Comparison of ENCODE assay signal across 1 cellular context in the genomic region with DNA sequence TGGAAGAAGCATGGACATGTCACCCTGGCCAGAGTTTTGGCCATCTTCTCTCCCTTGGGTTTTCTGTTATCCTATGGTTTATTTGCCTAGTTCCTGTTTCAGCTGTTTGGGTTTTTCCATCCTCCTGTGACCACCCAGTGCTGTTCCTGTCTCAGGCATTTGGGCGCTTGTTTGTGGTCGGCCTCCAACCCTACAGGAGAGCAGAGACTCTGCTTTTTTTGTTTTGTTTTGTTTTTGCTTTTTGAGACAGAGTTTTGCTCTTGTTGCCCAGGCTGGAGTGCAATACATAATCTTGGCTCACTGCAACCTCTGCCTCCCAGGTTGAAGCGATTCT.
TF ChIP-seq lines count a peak whose summit lies in the region.

No MANE protein-coding gene starts in this region.

TF ChIP-seq in HepG2, 621 proteins besides CTCF, POLR2A, EP300 and RAD21 (continued from another document):
- no peak for TF ChIP-seq RNF219 (CRISPR knock-in tag; IDR thresholded peaks at IDR 0.05)
- TF ChIP-seq PHF8 (CRISPR knock-in tag; IDR thresholded peaks at IDR 0.05): no peak
- TF ChIP-seq, protein P1, sequence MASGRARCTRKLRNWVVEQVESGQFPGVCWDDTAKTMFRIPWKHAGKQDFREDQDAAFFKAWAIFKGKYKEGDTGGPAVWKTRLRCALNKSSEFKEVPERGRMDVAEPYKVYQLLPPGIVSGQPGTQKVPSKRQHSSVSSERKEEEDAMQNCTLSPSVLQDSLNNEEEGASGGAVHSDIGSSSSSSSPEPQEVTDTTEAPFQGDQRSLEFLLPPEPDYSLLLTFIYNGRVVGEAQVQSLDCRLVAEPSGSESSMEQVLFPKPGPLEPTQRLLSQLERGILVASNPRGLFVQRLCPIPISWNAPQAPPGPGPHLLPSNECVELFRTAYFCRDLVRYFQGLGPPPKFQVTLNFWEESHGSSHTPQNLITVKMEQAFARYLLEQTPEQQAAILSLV (CRISPR knock-in tag; IDR thresholded peaks at IDR 0.05; ENCODE audit: borderline replicate concordance): no peak
- TF ChIP-seq CBFB (CRISPR knock-in tag; IDR thresholded peaks at IDR 0.05): no peak
- TF ChIP-seq, protein P2, sequence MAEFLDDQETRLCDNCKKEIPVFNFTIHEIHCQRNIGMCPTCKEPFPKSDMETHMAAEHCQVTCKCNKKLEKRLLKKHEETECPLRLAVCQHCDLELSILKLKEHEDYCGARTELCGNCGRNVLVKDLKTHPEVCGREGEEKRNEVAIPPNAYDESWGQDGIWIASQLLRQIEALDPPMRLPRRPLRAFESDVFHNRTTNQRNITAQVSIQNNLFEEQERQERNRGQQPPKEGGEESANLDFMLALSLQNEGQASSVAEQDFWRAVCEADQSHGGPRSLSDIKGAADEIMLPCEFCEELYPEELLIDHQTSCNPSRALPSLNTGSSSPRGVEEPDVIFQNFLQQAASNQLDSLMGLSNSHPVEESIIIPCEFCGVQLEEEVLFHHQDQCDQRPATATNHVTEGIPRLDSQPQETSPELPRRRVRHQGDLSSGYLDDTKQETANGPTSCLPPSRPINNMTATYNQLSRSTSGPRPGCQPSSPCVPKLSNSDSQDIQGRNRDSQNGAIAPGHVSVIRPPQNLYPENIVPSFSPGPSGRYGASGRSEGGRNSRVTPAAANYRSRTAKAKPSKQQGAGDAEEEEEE (CRISPR knock-in tag; IDR thresholded peaks at IDR 0.05; ENCODE audit: borderline replicate concordance): no peak
- no peak for TF ChIP-seq DMAP1 (CRISPR knock-in tag; IDR thresholded peaks at IDR 0.05)
- no peak for TF ChIP-seq ZNF407 (CRISPR knock-in tag; IDR thresholded peaks at IDR 0.05; ENCODE audit: not compliant biosample characterization)
- no peak for TF ChIP-seq ZNF768 (CRISPR knock-in tag; IDR thresholded peaks at IDR 0.05)
